20 cellular contexts compared by ENCODE assay signal in genomic region chr12:13147688-13148531, GRCh38. TPM values are rescaled to one million over a fixed set of nuclear protein-coding genes. Genes with fewer than 3 reads are reported as not detected.
DNase-seq lines count a peak whose midpoint lies in the region; ATAC-seq and TF ChIP-seq lines count a peak whose summit lies in the region.
"Had no signal": no experiment of that assay in that cellular context is flagged by ENCODE, and none has a peak within 500 bp of the region (broad histone marks: within the 10 kb centered on the region; RNA-seq: fewer than 3 reads in every experiment).

No MANE protein-coding gene starts in this region.

- TF ChIP-seq EP300 in Ishikawa (IDR thresholded peaks at IDR 0.05; ENCODE audit: borderline replicate concordance), result no peak

- H3K79me2 ChIP-seq in hepatocyte (no peaks in the 10 kb centered on the region), smooth muscle cell (ENCODE audit: low read depth) (no peaks in the 10 kb centered on the region)

- H3K27ac ChIP-seq in hepatocyte, result peak overlapping the region; percentile 24
- no peak overlapping the region for H3K27ac ChIP-seq in smooth muscle cell (ENCODE audit: low read depth)
- no peak overlapping the region for H3K27ac ChIP-seq in vagina

- WGBS in hepatocyte (ENCODE audit: low lambda C conversion rate, missing lambda C conversion rate), result 41% methylated on average over 12 of the region's 12 CpGs
- 34% methylated on average over 12 of the region's 12 CpGs for whole genome bisulfite sequencing in smooth muscle cell (ENCODE audit: low lambda C conversion rate)

- H3K9me3 ChIP-seq in adipocyte (ENCODE audit: control insufficient read depth, low read length) (no peaks in the 10 kb centered on the region), hepatocyte (ENCODE audit: low read depth) (no peaks in the 10 kb centered on the region), smooth muscle cell (replicated peaks; ENCODE audit: low read depth) (no peaks in the 10 kb centered on the region), vagina (no peaks in the 10 kb centered on the region)
- H3K9me3 ChIP-seq: mucosa of descending colon had no signal

- H3K36me3 ChIP-seq in adipocyte (ENCODE audit: control insufficient read depth, insufficient read depth, low read length, severe bottlenecking) (no peaks in the 10 kb centered on the region), hepatocyte (replicated peaks; ENCODE audit: insufficient read depth, low read depth) (no peaks in the 10 kb centered on the region), smooth muscle cell (ENCODE audit: low read depth) (no peaks in the 10 kb centered on the region), vagina (no peaks in the 10 kb centered on the region)

- peaks cover 2% of the 10 kb centered on the region for H3F3A ChIP-seq in smooth muscle cell (ENCODE audit: low read depth)

- no peaks in the 10 kb centered on the region for H3K9me2 ChIP-seq in hepatocyte (replicated peaks; ENCODE audit: insufficient read depth)

- DNase-seq in adipocyte (ENCODE audit: low read depth) (no peak), hepatocyte (ENCODE audit: low spot score) (peak; percentile 44), smooth muscle cell (lab: John Stamatoyannopoulos, UW; ENCODE audit: unreplicated experiment) (no peak), vagina (ENCODE audit: extremely low spot score in 2 of 2) (no peak), HCEC 1CT (no peak)
- DNase-seq: activated CD4-positive, alpha-beta T cell treated with anti-CD3 and anti-CD28 coated beads, Interleukin-2, amount 10 ng/mL, durations not matched to agents 24 days and 14 days; activated naive CD4-positive, alpha-beta T cell treated with Interleukin-2 at 50 U/mL for 16 hours; AML-193; COR-L47; GF-D8; mucosa of descending colon; NCI-H187 treated with DMSO at 0.1 percent for 48 hours; NCI-H524; occipital lobe; stimulated activated CD4-positive, alpha-beta T cell treated with anti-CD3 and anti-CD28 coated beads, Interleukin-2, amount 100 ng/mL, for 48 hours had no signal

- H3K27me3 ChIP-seq in adipocyte (replicated peaks; ENCODE audit: control insufficient read depth, insufficient read depth, low read length) (no peaks in the 10 kb centered on the region), hepatocyte (no peaks in the 10 kb centered on the region), smooth muscle cell (ENCODE audit: low read depth) (no peaks in the 10 kb centered on the region), vagina (no peaks in the 10 kb centered on the region)

- H3K4me2 ChIP-seq in hepatocyte (peak overlapping the region; percentile 7), smooth muscle cell (peak overlapping the region; percentile 57)

- H3K4me3 ChIP-seq in adipocyte (ENCODE audit: low read length), result no peak overlapping the region
- H3K4me3 ChIP-seq in hepatocyte, result no peak overlapping the region
- no peak overlapping the region for H3K4me3 ChIP-seq in smooth muscle cell
- no peak overlapping the region for H3K4me3 ChIP-seq in vagina
- H3K4me3 ChIP-seq: coronary artery, mucosa of descending colon had no signal

- H2AFZ ChIP-seq in hepatocyte, result no peak overlapping the region
- H2AFZ ChIP-seq in smooth muscle cell (ENCODE audit: low read depth), result peak overlapping the region; percentile 55

- peaks cover 60% of the 10 kb centered on the region for H3K4me1 ChIP-seq in adipocyte (ENCODE audit: control insufficient read depth, insufficient read depth, low read length)
- peaks cover 15% of the 10 kb centered on the region for H3K4me1 ChIP-seq in hepatocyte (ENCODE audit: insufficient read depth)
- H3K4me1 ChIP-seq in smooth muscle cell (ENCODE audit: low read depth), result no peaks in the 10 kb centered on the region
- peaks cover 28% of the 10 kb centered on the region for H3K4me1 ChIP-seq in vagina

- no peak for TF ChIP-seq CTCF in hepatocyte (IDR thresholded peaks at IDR 0.05; ENCODE audit: poor library complexity)
- TF ChIP-seq CTCF in smooth muscle cell (IDR thresholded peaks at IDR 0.05; ENCODE audit: borderline replicate concordance, insufficient read depth, poor library complexity, severe bottlenecking), result no peak
- no peak for TF ChIP-seq CTCF in vagina (IDR thresholded peaks at IDR 0.05)

- TF ChIP-seq POLR2A in vagina (IDR thresholded peaks at IDR 0.05), result no peak

- no peak for TF ChIP-seq RAD21 in Ishikawa (IDR thresholded peaks at IDR 0.05; ENCODE audit: low read depth)

- no peaks in the 10 kb centered on the region for H4K20me1 ChIP-seq in hepatocyte (ENCODE audit: insufficient read depth, poor library complexity, severe bottlenecking)
- no peaks in the 10 kb centered on the region for H4K20me1 ChIP-seq in smooth muscle cell (ENCODE audit: low read depth)

- ATAC-seq in HG03159 (IDR thresholded peaks at IDR 0.05; ENCODE audit: unreplicated experiment) (no peak), HG03571 (IDR thresholded peaks at IDR 0.05; ENCODE audit: unreplicated experiment) (no peak)
- ATAC-seq: mucosa of descending colon had no signal

- H3K9ac ChIP-seq in adipocyte (ENCODE audit: low read length) (peak overlapping the region; percentile 75), smooth muscle cell (ENCODE audit: low read depth) (no peak overlapping the region)

- intact Hi-C loops in vagina (cut with DNase I), result loop anchor here (5.0 kb wide), 1 partner anchor 49 kb away; the partner anchor contains the start of gene EMP1

TF ChIP-seq in Ishikawa, 13 proteins besides CTCF, POLR2A, EP300 and RAD21:
- TF ChIP-seq TEAD4 (IDR thresholded peaks at IDR 0.05) (peak; percentile 20; the same call in 1 of the 2 replicates), CREB1 (IDR thresholded peaks at IDR 0.05; ENCODE audit: low read depth) (no peak), MAX (IDR thresholded peaks at IDR 0.05) (peak; percentile 17; the same call in 1 of the 2 replicates), REST (IDR thresholded peaks at IDR 0.05; ENCODE audit: low read depth) (0 out of 2 replicates have a peak, but pooled peaks have one; percentile 13)
TF ChIP-seq in Ishikawa: peak in this region for 3.

RNA-seq across cellular contexts. Expression of gene GSG1, which starts 44.4 kb away (rescaled TPM):
- total RNA-seq in hepatocyte (1.5 TPM in 1 of 2 replicates, not detected in the other), smooth muscle cell (not detected in 2 replicates), vagina (not detected)
- polyA plus RNA-seq in hepatocyte (0.37 and 0.72 TPM in 2 replicates), smooth muscle cell (not detected in 2 replicates)
- total RNA-seq: activated CD4-positive, alpha-beta T cell treated with anti-CD3 and anti-CD28 coated beads, Interleukin-2, amount 10 ng/mL, durations not matched to agents 24 days and 14 days; mucosa of descending colon; occipital lobe; subcutaneous adipose tissue had no signal

RNA-seq across cellular contexts. Expression of gene EMP1, which starts 48.6 kb away (rescaled TPM):
- total RNA-seq in hepatocyte (39.9 and 67.3 TPM in 2 replicates), smooth muscle cell (52.0 and 53.0 TPM in 2 replicates), vagina (675 TPM)
- polyA plus RNA-seq in hepatocyte (51.1 and 52.6 TPM in 2 replicates), smooth muscle cell (13.2 and 34.8 TPM in 2 replicates)
